8 cellular contexts compared by ENCODE assay signal in the genomic region with DNA sequence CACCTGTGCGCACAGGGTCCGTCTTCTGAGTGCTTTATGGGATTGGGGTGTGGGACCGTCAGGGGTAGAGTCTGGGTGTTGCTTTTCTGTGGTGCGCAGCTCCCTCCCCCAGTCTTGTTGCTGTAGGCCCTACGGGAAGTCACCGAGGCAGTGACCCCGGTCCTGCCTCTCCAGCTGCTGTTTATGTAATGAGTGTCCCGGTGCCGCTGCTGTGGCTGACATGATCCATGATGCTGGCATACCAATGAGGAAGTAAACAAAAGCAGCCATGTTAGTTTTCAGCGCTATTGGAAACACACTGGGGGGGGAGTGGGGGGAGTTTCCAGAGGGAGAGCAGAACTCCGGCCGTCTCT. TPM values are rescaled to one million over a fixed set of nuclear protein-coding genes. Genes with fewer than 3 reads are reported as not detected.
DNase-seq lines count a peak whose midpoint lies in the region; ATAC-seq and TF ChIP-seq lines count a peak whose summit lies in the region.

No MANE protein-coding gene starts in this region.

- H3K4me1 ChIP-seq in HAP-1 (peaks cover 10% of the 10 kb centered on the region), Peyer's patch (peaks cover 7 to 40% (median 35%) of the 10 kb centered on the region in 4 donors), adrenal gland (replicated peaks in 1 of 2) (peaks cover 39 to 44% of the 10 kb centered on the region in 2 donors), trophoblast cell (ENCODE audit: control insufficient read depth in 1 of 2, insufficient read depth in 2 of 2, low read length in 2 of 2) (peaks cover 19 to 43% of the 10 kb centered on the region in 2 experiments)

- peak overlapping the region; percentile 30 for H4K91ac ChIP-seq in trophoblast cell (ENCODE audit: low read depth, low read length)

- peak overlapping the region; percentile 25 for H3K14ac ChIP-seq in trophoblast cell (ENCODE audit: low read length)

- DNase-seq in AG04450 (ENCODE audit: low read depth, low spot score) (no peak), HAP-1 (ENCODE audit: low spot score in 2 of 2) (peak; percentile 30 to 61), Peyer's patch (peak; percentile 78 to 89 (median 83)), adrenal gland (peak; percentile 78 to 96 (median 90)), left cardiac atrium (peak; percentile 79), trophoblast cell (peak in 1 of 2 donors; percentile 71)

- H3K27ac ChIP-seq in AG04450 (ENCODE audit: low read depth, low read length) (peak overlapping the region; percentile 97), Peyer's patch (peak overlapping the region; percentile 98 to 100 (median 100)), adrenal gland (peak overlapping the region; percentile 92 to 99 (median 97)), trophoblast cell (ENCODE audit: low read depth, low read length) (peak overlapping the region; percentile 50)

- no peaks in the 10 kb centered on the region for H3K27me3 ChIP-seq in AG04450 (ENCODE audit: control insufficient read depth, insufficient read depth, low read length)
- H3K27me3 ChIP-seq in HAP-1 (ENCODE audit: low read depth), result no peaks in the 10 kb centered on the region
- H3K27me3 ChIP-seq in Peyer's patch, result no peaks in the 10 kb centered on the region
- no peaks in the 10 kb centered on the region for H3K27me3 ChIP-seq in adrenal gland
- no peaks in the 10 kb centered on the region for H3K27me3 ChIP-seq in trophoblast cell (ENCODE audit: insufficient read depth, low read length)

- H3K23ac ChIP-seq in trophoblast cell (ENCODE audit: low read length), result no peak overlapping the region

- intact Hi-C loops in adrenal gland (cut with DNase I) (no loop called here), left cardiac atrium (cut with DNase I) (loop anchor here (5.0 kb wide), 1 partner anchor 48 kb away; no protein-coding TSS in a partner anchor)

- peak overlapping the region; percentile 72 for H3K4me2 ChIP-seq in trophoblast cell (ENCODE audit: low read length)

- no peak overlapping the region for H2BK12ac ChIP-seq in trophoblast cell (ENCODE audit: low read length)

- no peak overlapping the region for H2AK5ac ChIP-seq in trophoblast cell (ENCODE audit: low read length)

- peaks cover 25% of the 10 kb centered on the region for H3K79me1 ChIP-seq in trophoblast cell (ENCODE audit: low read length)

- peak overlapping the region; percentile 41 for H3K18ac ChIP-seq in trophoblast cell (ENCODE audit: low read length)

- ATAC-seq in left cardiac atrium, result peak; percentile 2 to 6
- no peak for ATAC-seq in HG02763 (IDR thresholded peaks at IDR 0.05; ENCODE audit: unreplicated experiment)
- no peak for ATAC-seq in activated CD4-positive, CD25-positive, alpha-beta regulatory T cell treated with anti-CD3 and anti-CD28 coated beads, Interleukin-2, amount 50 U/mL, for 24 hours

- POLR2A ChIA-PET in AG04450 (lab: Yijun Ruan, JAX), result interaction anchor here (0.6 to 3.1 kb wide), 13 partner anchors 11 to 141 kb away, joined by 3 to 44 read pairs (median 8); a partner anchor contains a TSS

- H3K9me3 ChIP-seq in AG04450 (ENCODE audit: control insufficient read depth, insufficient read depth, low read length) (no peaks in the 10 kb centered on the region; the same call in 1 of the 2 replicates), HAP-1 (no peaks in the 10 kb centered on the region), Peyer's patch (no peaks in the 10 kb centered on the region), adrenal gland (replicated peaks in 1 of 3) (no peaks in the 10 kb centered on the region), trophoblast cell (ENCODE audit: insufficient read depth, low read depth, low read length) (no peaks in the 10 kb centered on the region)

- H4K8ac ChIP-seq in trophoblast cell (ENCODE audit: low read depth, low read length), result no peak overlapping the region

- H3K36me3 ChIP-seq in HAP-1 (replicated peaks), result peaks cover 7% of the 10 kb centered on the region
- H3K36me3 ChIP-seq in Peyer's patch, result no peaks in the 10 kb centered on the region
- no peaks in the 10 kb centered on the region for H3K36me3 ChIP-seq in adrenal gland (replicated peaks in 1 of 2)
- peaks cover 16 to 19% of the 10 kb centered on the region in 2 experiments for H3K36me3 ChIP-seq in trophoblast cell (ENCODE audit: control insufficient read depth in 1 of 2, insufficient read depth in 2 of 2, low read length in 2 of 2)

- peaks cover 45% of the 10 kb centered on the region for H3K79me2 ChIP-seq in trophoblast cell (ENCODE audit: control insufficient read depth, insufficient read depth, low read length, poor library complexity)

- H2BK120ac ChIP-seq in trophoblast cell (ENCODE audit: insufficient read depth, low read length, poor library complexity), result no peak overlapping the region

- H3K4me3 ChIP-seq in AG04450 (ENCODE audit: low read depth, low read length), result peak overlapping the region; percentile 74
- H3K4me3 ChIP-seq in HAP-1, result peak overlapping the region; percentile 62
- H3K4me3 ChIP-seq in Peyer's patch, result peak overlapping the region; percentile 73 to 93 (median 80)
- peak overlapping the region; percentile 53 to 86 (median 76) for H3K4me3 ChIP-seq in adrenal gland
- H3K4me3 ChIP-seq in trophoblast cell (ENCODE audit: low read depth, low read length), result peak overlapping the region; percentile 92

- TF ChIP-seq POLR2A in Peyer's patch (IDR thresholded peaks at IDR 0.05) (peak; percentile 46 to 54), adrenal gland (IDR thresholded peaks at IDR 0.05) (peak in 1 of 2 donors; percentile 10)

- CTCF ChIA-PET in AG04450 (lab: Charles Lee), result interaction anchor here (0.7 to 0.8 kb wide), 2 partner anchors 15 to 141 kb away, joined by 3 read pairs; a partner anchor contains a TSS

- H4K12ac ChIP-seq in trophoblast cell (ENCODE audit: low read depth, low read length), result no peak overlapping the region

- 0 to 2% (median 0%) methylated on average over 5 to 12 of the region's 12 CpGs for WGBS in adrenal gland, 4 donors
- WGBS in trophoblast cell (ENCODE audit: extremely low coverage, insufficient coverage, insufficient read length), result no CpG with 5 or more reads among the region's 12 CpGs

- in situ Hi-C loops in HAP-1 (cut with MboI; ENCODE audit: low sequenced_read_pairs), result no loop called here

- H2BK5ac ChIP-seq in trophoblast cell (ENCODE audit: low read depth, low read length, poor library complexity), result peak overlapping the region; percentile 39

- H3K9ac ChIP-seq in trophoblast cell (ENCODE audit: low read length), result peak overlapping the region; percentile 82

- TF ChIP-seq CTCF in AG04450 (IDR thresholded peaks at IDR 0.05; ENCODE audit: low read depth, low read length) (no peak), Peyer's patch (IDR thresholded peaks at IDR 0.05) (no peak), adrenal gland (IDR thresholded peaks at IDR 0.05) (no peak)

- H3K4ac ChIP-seq in trophoblast cell (ENCODE audit: low read depth, low read length), result peak overlapping the region; percentile 84

- no peak overlapping the region for H2AFZ ChIP-seq in trophoblast cell (ENCODE audit: insufficient read depth, low read length, poor library complexity)

RNA-seq across cellular contexts. Expression of a gene that starts 1.1 kb away (rescaled TPM):
- polyA plus RNA-seq in AG04450 (2011; rRNA removed) (66.8 and 80.9 TPM in 2 replicates), adrenal gland (10 to 100 TPM; 45.0 to 57.6 (median 53.0) TPM)
- 52.9 and 60.1 TPM in 2 replicates for polyA minus RNA-seq in AG04450 (2011; rRNA and poly(A)+ RNA removed)
- total RNA-seq in Peyer's patch (100 to 1,000 TPM in 3 of 4 donors, 10 to 100 TPM in 1; 88.3 to 154 (median 119) TPM), adrenal gland (100 to 1,000 TPM in 7 of 8 donors, 10 to 100 TPM in 1; 73.1 to 175 (median 138) TPM), left cardiac atrium (100 to 1,000 TPM; 104 to 108 TPM)
- polyA plus RNA-seq in trophoblast cell (2013), result 36.7 and 37.2 TPM in 2 replicates

Comparison
In these comparisons a context has a peak if more than half of its experiments do, and no peak if none do; other contexts are left out.
1. ATAC-seq: peak in left cardiac atrium (2 of 2); none in HG02763 (single experiment) and activated CD4-positive, CD25-positive, alpha-beta regulatory T cell treated with anti-CD3 and anti-CD28 coated beads, Interleukin-2, amount 50 U/mL, for 24 hours (0 of 2).
2. intact Hi-C loops: an anchor here in left cardiac atrium (5.0 kb wide); none called in adrenal gland.
3. Peak in every context shown above with its lines, with median percentiles within 50 percentile points of each other: H3K27ac ChIP-seq and H3K4me3 ChIP-seq.